Comparison of ENCODE assay signal across 11 cellular contexts in genomic region chr10:71873582-71874182, GRCh38. TPM values are rescaled to one million over a fixed set of nuclear protein-coding genes. Genes with fewer than 3 reads are reported as not detected.
DNase-seq lines count a peak whose midpoint lies in the region; ATAC-seq and TF ChIP-seq lines count a peak whose summit lies in the region.
"Had no signal": no experiment of that assay in that cellular context is flagged by ENCODE, and none has a peak within 500 bp of the region (broad histone marks: within the 10 kb centered on the region; RNA-seq: fewer than 3 reads in every experiment).

No MANE protein-coding gene starts in this region.

- H2AFZ ChIP-seq in DND-41 (ENCODE audit: low read depth, low read length), result no peak overlapping the region

- no peak for ATAC-seq in DND-41 (ENCODE audit: insufficient read depth, low read depth)
- peak; percentile 80 for ATAC-seq in GM19324 (IDR thresholded peaks at IDR 0.05; ENCODE audit: low FRiP score, unreplicated experiment)
- ATAC-seq in HG02840 (IDR thresholded peaks at IDR 0.05; ENCODE audit: low FRiP score, unreplicated experiment), result peak; percentile 84
- peak; percentile 60 for ATAC-seq in HG03575 (IDR thresholded peaks at IDR 0.05; ENCODE audit: extremely low read depth, insufficient number of reproducible peaks, low FRiP score, unreplicated experiment)
- ATAC-seq in gastroesophageal sphincter, result no peak
- ATAC-seq: activated CD8-positive, alpha-beta T cell treated with anti-CD3 and anti-CD28 coated beads for 36 hours had no signal

- H3K9me3 ChIP-seq in DND-41 (ENCODE audit: insufficient read depth, low read length, severe bottlenecking) (no peaks in the 10 kb centered on the region), gastroesophageal sphincter (no peaks in the 10 kb centered on the region)

- WGBS in gastroesophageal sphincter (ENCODE audit: low coverage in 1 of 2), 2 donors, result 93 to 100% methylated on average over 2 to 3 of the region's 7 CpGs

- H3K4me3 ChIP-seq in DND-41 (ENCODE audit: low read depth in 1 of 2, low read length in 2 of 2) (no peak overlapping the region), gastroesophageal sphincter (no peak overlapping the region)

- H3K27me3 ChIP-seq in DND-41 (ENCODE audit: insufficient read depth, low read length, poor library complexity), result no peaks in the 10 kb centered on the region
- no peaks in the 10 kb centered on the region for H3K27me3 ChIP-seq in gastroesophageal sphincter

- H3K36me3 ChIP-seq in DND-41 (ENCODE audit: insufficient read depth, low read length) (no peaks in the 10 kb centered on the region), gastroesophageal sphincter (no peaks in the 10 kb centered on the region)

- peaks cover 8% of the 10 kb centered on the region for H3K79me2 ChIP-seq in DND-41 (ENCODE audit: insufficient read depth, low read length)

- DNase-seq in DND-41 (no peak), NCI-H2081 (lab: John Stamatoyannopoulos, UW) (no peak), HT-29 (ENCODE audit: low spot score) (no peak), T-helper 9 cell (no peak)
- DNase-seq: activated CD8-positive, alpha-beta T cell treated with anti-CD3 and anti-CD28 coated beads for 36 hours; mesendoderm; stimulated activated naive CD4-positive, alpha-beta T cell had no signal

- TF ChIP-seq POLR2A in gastroesophageal sphincter (IDR thresholded peaks at IDR 0.05), result no peak

- TF ChIP-seq CTCF in DND-41 (IDR thresholded peaks at IDR 0.05; ENCODE audit: borderline replicate concordance, extremely low read depth, low read length, poor library complexity, severe bottlenecking), result no peak
- TF ChIP-seq CTCF in gastroesophageal sphincter (IDR thresholded peaks at IDR 0.05), result no peak

- H4K20me1 ChIP-seq in DND-41 (ENCODE audit: insufficient read depth, low read length), result no peaks in the 10 kb centered on the region

- H3K27ac ChIP-seq in DND-41 (ENCODE audit: low read length) (peak overlapping the region; percentile 74), gastroesophageal sphincter (no peak overlapping the region)

- H3K9ac ChIP-seq in DND-41 (ENCODE audit: low read depth, low read length), result peak overlapping the region; percentile 19

- no peak overlapping the region for H3K4me2 ChIP-seq in DND-41 (ENCODE audit: insufficient read depth, low read length)

- TF ChIP-seq EP300 in gastroesophageal sphincter (IDR thresholded peaks at IDR 0.05), result no peak

- H3K4me1 ChIP-seq in DND-41 (ENCODE audit: insufficient read depth, low read length) (peaks cover 62% of the 10 kb centered on the region), gastroesophageal sphincter (peaks cover 0 to 17% (median 5%) of the 10 kb centered on the region in 3 donors)

RNA-seq across cellular contexts. Expression of gene PSAP, which starts 22.6 kb away (rescaled TPM):
- 548 and 565 TPM in 2 replicates for total RNA-seq in HT-29 (2014; rRNA removed; shearing (Covaris generic))
- total RNA-seq in gastroesophageal sphincter, result 100 to 1,000 TPM; 604 to 881 (median 718) TPM

Comparison
In these comparisons a context has a peak if more than half of its experiments do, and no peak if none do; other contexts are left out.
1. ATAC-seq: peak in GM19324 (single experiment), HG02840 (single experiment) and HG03575 (single experiment); none in DND-41 (single experiment) and gastroesophageal sphincter (single experiment).